In the genomic region with DNA sequence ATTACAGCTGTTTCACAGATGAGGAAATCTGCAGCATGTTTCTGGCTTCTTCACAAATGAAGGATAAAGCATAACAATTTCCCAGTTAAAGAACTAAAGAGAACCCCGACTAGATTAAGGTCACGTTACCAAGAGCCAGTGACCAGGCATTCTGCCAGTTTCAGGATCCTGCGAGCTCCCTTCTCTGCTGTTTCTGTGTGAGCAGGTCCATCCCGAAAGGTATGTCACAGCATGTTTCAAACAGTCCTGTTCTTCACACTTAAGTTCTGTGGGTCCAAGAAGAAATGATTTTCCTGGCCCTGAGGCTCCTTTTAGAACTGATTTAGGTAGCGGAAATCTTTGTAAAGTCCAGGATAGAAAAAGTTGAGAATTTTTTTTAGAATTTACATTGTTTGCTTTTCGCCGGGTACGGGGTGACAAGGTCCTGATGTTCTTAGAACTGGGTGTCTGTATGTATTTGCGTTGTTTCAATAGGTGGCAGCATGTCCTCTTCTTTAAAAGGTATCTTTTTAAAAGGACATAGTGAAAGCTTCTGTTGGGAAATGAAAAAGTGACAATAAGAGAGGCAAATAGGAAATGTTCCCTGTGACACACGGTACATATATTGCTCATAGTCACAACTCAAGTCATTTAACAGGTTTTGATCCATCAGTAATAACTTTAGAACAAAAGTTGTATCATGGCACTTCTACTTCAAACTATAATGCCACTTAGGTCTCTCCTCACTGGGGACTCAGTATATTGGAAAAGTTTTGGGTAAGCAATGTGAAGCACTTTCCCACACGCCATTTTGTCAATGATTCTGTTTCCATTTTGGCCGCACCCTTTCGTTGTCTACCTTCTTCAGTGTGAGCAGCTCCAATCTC, we compare ENCODE assay signal across 1 cellular context.
TF ChIP-seq lines count a peak whose summit lies in the region.

No MANE protein-coding gene starts in this region.

TF ChIP-seq in K562, 482 proteins besides CTCF, POLR2A, EP300 and RAD21 (continued from another document):
- TF ChIP-seq, protein P1, sequence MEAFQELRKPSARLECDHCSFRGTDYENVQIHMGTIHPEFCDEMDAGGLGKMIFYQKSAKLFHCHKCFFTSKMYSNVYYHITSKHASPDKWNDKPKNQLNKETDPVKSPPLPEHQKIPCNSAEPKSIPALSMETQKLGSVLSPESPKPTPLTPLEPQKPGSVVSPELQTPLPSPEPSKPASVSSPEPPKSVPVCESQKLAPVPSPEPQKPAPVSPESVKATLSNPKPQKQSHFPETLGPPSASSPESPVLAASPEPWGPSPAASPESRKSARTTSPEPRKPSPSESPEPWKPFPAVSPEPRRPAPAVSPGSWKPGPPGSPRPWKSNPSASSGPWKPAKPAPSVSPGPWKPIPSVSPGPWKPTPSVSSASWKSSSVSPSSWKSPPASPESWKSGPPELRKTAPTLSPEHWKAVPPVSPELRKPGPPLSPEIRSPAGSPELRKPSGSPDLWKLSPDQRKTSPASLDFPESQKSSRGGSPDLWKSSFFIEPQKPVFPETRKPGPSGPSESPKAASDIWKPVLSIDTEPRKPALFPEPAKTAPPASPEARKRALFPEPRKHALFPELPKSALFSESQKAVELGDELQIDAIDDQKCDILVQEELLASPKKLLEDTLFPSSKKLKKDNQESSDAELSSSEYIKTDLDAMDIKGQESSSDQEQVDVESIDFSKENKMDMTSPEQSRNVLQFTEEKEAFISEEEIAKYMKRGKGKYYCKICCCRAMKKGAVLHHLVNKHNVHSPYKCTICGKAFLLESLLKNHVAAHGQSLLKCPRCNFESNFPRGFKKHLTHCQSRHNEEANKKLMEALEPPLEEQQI (IDR thresholded peaks at IDR 0.05): 0 out of 2 replicates have a peak, but pooled peaks have one; percentile 59
- TF ChIP-seq, protein P2, sequence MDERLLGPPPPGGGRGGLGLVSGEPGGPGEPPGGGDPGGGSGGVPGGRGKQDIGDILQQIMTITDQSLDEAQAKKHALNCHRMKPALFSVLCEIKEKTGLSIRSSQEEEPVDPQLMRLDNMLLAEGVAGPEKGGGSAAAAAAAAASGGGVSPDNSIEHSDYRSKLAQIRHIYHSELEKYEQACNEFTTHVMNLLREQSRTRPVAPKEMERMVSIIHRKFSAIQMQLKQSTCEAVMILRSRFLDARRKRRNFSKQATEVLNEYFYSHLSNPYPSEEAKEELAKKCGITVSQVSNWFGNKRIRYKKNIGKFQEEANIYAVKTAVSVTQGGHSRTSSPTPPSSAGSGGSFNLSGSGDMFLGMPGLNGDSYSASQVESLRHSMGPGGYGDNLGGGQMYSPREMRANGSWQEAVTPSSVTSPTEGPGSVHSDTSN (CRISPR knock-in tag; IDR thresholded peaks at IDR 0.05; ENCODE audit: low read depth): no peak
- TF ChIP-seq, protein P2 (tag; conservative IDR thresholded peaks at IDR 0.05; ENCODE audit: low read depth): peak; percentile 35; the same call in 1 of the 2 replicates
- 0 out of 2 replicates have a peak, but pooled peaks have one; percentile 2 for TF ChIP-seq FOXJ2 (tag; IDR thresholded peaks at IDR 0.05)
- no peak for TF ChIP-seq ZNF3 (CRISPR knock-in tag; IDR thresholded peaks at IDR 0.05)
- no peak for TF ChIP-seq RNF2 (IDR thresholded peaks at IDR 0.05)
- TF ChIP-seq, protein P3, sequence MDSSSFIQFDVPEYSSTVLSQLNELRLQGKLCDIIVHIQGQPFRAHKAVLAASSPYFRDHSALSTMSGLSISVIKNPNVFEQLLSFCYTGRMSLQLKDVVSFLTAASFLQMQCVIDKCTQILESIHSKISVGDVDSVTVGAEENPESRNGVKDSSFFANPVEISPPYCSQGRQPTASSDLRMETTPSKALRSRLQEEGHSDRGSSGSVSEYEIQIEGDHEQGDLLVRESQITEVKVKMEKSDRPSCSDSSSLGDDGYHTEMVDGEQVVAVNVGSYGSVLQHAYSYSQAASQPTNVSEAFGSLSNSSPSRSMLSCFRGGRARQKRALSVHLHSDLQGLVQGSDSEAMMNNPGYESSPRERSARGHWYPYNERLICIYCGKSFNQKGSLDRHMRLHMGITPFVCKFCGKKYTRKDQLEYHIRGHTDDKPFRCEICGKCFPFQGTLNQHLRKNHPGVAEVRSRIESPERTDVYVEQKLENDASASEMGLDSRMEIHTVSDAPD (CRISPR knock-in tag; IDR thresholded peaks at IDR 0.05): no peak
- TF ChIP-seq MEF2D (tag; conservative IDR thresholded peaks at IDR 0.05; ENCODE audit: low read depth): peak; percentile 64; the same call in 1 of the 2 replicates
- no peak for TF ChIP-seq GATAD2A (IDR thresholded peaks at IDR 0.05)
- no peak for TF ChIP-seq HNRNPL (IDR thresholded peaks at IDR 0.05; ENCODE audit: low read depth, low read length)
- TF ChIP-seq KHSRP (IDR thresholded peaks at IDR 0.05): peak; percentile 27; the same call in 1 of the 2 replicates
- TF ChIP-seq GATAD2B (IDR thresholded peaks at IDR 0.05; ENCODE audit: borderline replicate concordance): peak; percentile 21; the same call in 1 of the 2 replicates
- TF ChIP-seq, protein P4, sequence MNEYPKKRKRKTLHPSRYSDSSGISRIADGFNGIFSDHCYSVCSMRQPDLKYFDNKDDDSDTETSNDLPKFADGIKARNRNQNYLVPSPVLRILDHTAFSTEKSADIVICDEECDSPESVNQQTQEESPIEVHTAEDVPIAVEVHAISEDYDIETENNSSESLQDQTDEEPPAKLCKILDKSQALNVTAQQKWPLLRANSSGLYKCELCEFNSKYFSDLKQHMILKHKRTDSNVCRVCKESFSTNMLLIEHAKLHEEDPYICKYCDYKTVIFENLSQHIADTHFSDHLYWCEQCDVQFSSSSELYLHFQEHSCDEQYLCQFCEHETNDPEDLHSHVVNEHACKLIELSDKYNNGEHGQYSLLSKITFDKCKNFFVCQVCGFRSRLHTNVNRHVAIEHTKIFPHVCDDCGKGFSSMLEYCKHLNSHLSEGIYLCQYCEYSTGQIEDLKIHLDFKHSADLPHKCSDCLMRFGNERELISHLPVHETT (CRISPR knock-in tag; conservative IDR thresholded peaks at IDR 0.05 in 1 of 2, IDR thresholded peaks at IDR 0.05 in 1 of 2): peak in 1 of 2 experiments; percentile 33; a peak in 1 of 4 replicates
- TF ChIP-seq KLF6 (CRISPR knock-in tag; IDR thresholded peaks at IDR 0.05; ENCODE audit: borderline replicate concordance): no peak
- TF ChIP-seq, protein P5, sequence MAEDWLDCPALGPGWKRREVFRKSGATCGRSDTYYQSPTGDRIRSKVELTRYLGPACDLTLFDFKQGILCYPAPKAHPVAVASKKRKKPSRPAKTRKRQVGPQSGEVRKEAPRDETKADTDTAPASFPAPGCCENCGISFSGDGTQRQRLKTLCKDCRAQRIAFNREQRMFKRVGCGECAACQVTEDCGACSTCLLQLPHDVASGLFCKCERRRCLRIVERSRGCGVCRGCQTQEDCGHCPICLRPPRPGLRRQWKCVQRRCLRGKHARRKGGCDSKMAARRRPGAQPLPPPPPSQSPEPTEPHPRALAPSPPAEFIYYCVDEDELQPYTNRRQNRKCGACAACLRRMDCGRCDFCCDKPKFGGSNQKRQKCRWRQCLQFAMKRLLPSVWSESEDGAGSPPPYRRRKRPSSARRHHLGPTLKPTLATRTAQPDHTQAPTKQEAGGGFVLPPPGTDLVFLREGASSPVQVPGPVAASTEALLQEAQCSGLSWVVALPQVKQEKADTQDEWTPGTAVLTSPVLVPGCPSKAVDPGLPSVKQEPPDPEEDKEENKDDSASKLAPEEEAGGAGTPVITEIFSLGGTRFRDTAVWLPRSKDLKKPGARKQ (CRISPR knock-in tag; IDR thresholded peaks at IDR 0.05): no peak
- TF ChIP-seq, protein P6, sequence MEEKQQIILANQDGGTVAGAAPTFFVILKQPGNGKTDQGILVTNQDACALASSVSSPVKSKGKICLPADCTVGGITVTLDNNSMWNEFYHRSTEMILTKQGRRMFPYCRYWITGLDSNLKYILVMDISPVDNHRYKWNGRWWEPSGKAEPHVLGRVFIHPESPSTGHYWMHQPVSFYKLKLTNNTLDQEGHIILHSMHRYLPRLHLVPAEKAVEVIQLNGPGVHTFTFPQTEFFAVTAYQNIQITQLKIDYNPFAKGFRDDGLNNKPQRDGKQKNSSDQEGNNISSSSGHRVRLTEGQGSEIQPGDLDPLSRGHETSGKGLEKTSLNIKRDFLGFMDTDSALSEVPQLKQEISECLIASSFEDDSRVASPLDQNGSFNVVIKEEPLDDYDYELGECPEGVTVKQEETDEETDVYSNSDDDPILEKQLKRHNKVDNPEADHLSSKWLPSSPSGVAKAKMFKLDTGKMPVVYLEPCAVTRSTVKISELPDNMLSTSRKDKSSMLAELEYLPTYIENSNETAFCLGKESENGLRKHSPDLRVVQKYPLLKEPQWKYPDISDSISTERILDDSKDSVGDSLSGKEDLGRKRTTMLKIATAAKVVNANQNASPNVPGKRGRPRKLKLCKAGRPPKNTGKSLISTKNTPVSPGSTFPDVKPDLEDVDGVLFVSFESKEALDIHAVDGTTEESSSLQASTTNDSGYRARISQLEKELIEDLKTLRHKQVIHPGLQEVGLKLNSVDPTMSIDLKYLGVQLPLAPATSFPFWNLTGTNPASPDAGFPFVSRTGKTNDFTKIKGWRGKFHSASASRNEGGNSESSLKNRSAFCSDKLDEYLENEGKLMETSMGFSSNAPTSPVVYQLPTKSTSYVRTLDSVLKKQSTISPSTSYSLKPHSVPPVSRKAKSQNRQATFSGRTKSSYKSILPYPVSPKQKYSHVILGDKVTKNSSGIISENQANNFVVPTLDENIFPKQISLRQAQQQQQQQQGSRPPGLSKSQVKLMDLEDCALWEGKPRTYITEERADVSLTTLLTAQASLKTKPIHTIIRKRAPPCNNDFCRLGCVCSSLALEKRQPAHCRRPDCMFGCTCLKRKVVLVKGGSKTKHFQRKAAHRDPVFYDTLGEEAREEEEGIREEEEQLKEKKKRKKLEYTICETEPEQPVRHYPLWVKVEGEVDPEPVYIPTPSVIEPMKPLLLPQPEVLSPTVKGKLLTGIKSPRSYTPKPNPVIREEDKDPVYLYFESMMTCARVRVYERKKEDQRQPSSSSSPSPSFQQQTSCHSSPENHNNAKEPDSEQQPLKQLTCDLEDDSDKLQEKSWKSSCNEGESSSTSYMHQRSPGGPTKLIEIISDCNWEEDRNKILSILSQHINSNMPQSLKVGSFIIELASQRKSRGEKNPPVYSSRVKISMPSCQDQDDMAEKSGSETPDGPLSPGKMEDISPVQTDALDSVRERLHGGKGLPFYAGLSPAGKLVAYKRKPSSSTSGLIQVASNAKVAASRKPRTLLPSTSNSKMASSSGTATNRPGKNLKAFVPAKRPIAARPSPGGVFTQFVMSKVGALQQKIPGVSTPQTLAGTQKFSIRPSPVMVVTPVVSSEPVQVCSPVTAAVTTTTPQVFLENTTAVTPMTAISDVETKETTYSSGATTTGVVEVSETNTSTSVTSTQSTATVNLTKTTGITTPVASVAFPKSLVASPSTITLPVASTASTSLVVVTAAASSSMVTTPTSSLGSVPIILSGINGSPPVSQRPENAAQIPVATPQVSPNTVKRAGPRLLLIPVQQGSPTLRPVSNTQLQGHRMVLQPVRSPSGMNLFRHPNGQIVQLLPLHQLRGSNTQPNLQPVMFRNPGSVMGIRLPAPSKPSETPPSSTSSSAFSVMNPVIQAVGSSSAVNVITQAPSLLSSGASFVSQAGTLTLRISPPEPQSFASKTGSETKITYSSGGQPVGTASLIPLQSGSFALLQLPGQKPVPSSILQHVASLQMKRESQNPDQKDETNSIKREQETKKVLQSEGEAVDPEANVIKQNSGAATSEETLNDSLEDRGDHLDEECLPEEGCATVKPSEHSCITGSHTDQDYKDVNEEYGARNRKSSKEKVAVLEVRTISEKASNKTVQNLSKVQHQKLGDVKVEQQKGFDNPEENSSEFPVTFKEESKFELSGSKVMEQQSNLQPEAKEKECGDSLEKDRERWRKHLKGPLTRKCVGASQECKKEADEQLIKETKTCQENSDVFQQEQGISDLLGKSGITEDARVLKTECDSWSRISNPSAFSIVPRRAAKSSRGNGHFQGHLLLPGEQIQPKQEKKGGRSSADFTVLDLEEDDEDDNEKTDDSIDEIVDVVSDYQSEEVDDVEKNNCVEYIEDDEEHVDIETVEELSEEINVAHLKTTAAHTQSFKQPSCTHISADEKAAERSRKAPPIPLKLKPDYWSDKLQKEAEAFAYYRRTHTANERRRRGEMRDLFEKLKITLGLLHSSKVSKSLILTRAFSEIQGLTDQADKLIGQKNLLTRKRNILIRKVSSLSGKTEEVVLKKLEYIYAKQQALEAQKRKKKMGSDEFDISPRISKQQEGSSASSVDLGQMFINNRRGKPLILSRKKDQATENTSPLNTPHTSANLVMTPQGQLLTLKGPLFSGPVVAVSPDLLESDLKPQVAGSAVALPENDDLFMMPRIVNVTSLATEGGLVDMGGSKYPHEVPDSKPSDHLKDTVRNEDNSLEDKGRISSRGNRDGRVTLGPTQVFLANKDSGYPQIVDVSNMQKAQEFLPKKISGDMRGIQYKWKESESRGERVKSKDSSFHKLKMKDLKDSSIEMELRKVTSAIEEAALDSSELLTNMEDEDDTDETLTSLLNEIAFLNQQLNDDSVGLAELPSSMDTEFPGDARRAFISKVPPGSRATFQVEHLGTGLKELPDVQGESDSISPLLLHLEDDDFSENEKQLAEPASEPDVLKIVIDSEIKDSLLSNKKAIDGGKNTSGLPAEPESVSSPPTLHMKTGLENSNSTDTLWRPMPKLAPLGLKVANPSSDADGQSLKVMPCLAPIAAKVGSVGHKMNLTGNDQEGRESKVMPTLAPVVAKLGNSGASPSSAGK (IDR thresholded peaks at IDR 0.05): peak; percentile 30; the same call in 1 of the 2 replicates
- TF ChIP-seq ZKSCAN1 (IDR thresholded peaks at IDR 0.05; ENCODE audit: low read depth, low read length): no peak
- TF ChIP-seq, protein P7, sequence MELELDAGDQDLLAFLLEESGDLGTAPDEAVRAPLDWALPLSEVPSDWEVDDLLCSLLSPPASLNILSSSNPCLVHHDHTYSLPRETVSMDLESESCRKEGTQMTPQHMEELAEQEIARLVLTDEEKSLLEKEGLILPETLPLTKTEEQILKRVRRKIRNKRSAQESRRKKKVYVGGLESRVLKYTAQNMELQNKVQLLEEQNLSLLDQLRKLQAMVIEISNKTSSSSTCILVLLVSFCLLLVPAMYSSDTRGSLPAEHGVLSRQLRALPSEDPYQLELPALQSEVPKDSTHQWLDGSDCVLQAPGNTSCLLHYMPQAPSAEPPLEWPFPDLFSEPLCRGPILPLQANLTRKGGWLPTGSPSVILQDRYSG (tag; conservative IDR thresholded peaks at IDR 0.05; ENCODE audit: low read depth): peak; percentile 82; the same call in 1 of the 2 replicates
- TF ChIP-seq MEIS2 (IDR thresholded peaks at IDR 0.05; ENCODE audit: partially characterized antibody): peak; percentile 29
- no peak for TF ChIP-seq ZFP30 (CRISPR knock-in tag; IDR thresholded peaks at IDR 0.05; ENCODE audit: borderline replicate concordance)
- no peak for TF ChIP-seq FOXA3 (CRISPR knock-in tag; conservative IDR thresholded peaks at IDR 0.05 in 1 of 2, IDR thresholded peaks at IDR 0.05 in 1 of 2)
- 0 out of 2 replicates have a peak, but pooled peaks have one; percentile 17 for TF ChIP-seq BACH1 (tag; IDR thresholded peaks at IDR 0.05)
- no peak for TF ChIP-seq KDM4B (IDR thresholded peaks at IDR 0.05; ENCODE audit: borderline replicate concordance in 2 of 2, low read depth in 1 of 2)
- no peak for TF ChIP-seq KLF16 (IDR thresholded peaks at IDR 0.05)
- peak; percentile 30; the same call in 1 of the 2 replicates for TF ChIP-seq NBN (IDR thresholded peaks at IDR 0.05; ENCODE audit: low read depth)
